In genomic region chr1:74402873-74403272, GRCh38 we compare ENCODE assay signal across 25 cellular contexts.
DNase-seq lines count a peak whose midpoint lies in the region; ATAC-seq, FAIRE-seq and TF ChIP-seq lines count a peak whose summit lies in the region.
"Had no signal": no experiment of that assay in that cellular context is flagged by ENCODE, and none has a peak within 500 bp of the region (broad histone marks: within the 10 kb centered on the region; RNA-seq: fewer than 3 reads in every experiment).

No MANE protein-coding gene starts in this region.

- no peaks in the 10 kb centered on the region for H3K9me1 ChIP-seq in K562 (ENCODE audit: control insufficient read depth, insufficient read depth, low read length)

- H3K9ac ChIP-seq in HepG2 (ENCODE audit: insufficient read depth, low read depth, low read length): no peak overlapping the region
- no peak overlapping the region for H3K9ac ChIP-seq in K562 (ENCODE audit: insufficient read depth in 1 of 2, low read depth in 2 of 2, low read length in 2 of 2)
- H3K9ac ChIP-seq: BLaER1 had no signal

- H3K27ac Mint-ChIP-seq in glutamatergic neuron (ENCODE audit: unreplicated experiment): no peak overlapping the region
- H3K27ac Mint-ChIP-seq: CD14-positive monocyte; CD4-positive, alpha-beta memory T cell; CD4-positive, CD25-positive, alpha-beta regulatory T cell; CD8-positive, alpha-beta memory T cell had no signal

- BruUV-seq in HepG2 (replicated peaks; lab: Mats Ljungman, UMichigan) (no TSS peak), K562 (replicated peaks; lab: Mats Ljungman, UMichigan) (no TSS peak)

- TF ChIP-seq CTCF in HepG2 (CRISPR knock-in tag; IDR thresholded peaks at IDR 0.05) (no peak), right lobe of liver (IDR thresholded peaks at IDR 0.05) (no peak), K562 (IDR thresholded peaks at IDR 0.05 in 2 of 3, conservative IDR thresholded peaks at IDR 0.05 in 1 of 3; ENCODE audit: insufficient read depth in 2 of 3, low read depth in 1 of 3, low read length in 3 of 3) (no peak), glutamatergic neuron (IDR thresholded peaks at IDR 0.05; ENCODE audit: partially characterized antibody, unreplicated experiment) (no peak)

- no peaks in the 10 kb centered on the region for H3K4me1 ChIP-seq in HepG2 (ENCODE audit: insufficient read depth, low read length)
- H3K4me1 ChIP-seq in right lobe of liver: no peaks in the 10 kb centered on the region
- no peaks in the 10 kb centered on the region for H3K4me1 ChIP-seq in K562 (replicated peaks in 1 of 2; ENCODE audit: control insufficient read depth in 2 of 2, insufficient read depth in 2 of 2, low read length in 2 of 2)
- H3K4me1 ChIP-seq: BE2C, BLaER1 had no signal

- POLR2A ChIA-PET in HepG2 (lab: Yijun Ruan, JAX) (no interaction called here), K562 (lab: Yijun Ruan, JAX) (no interaction called here)

- no peak for DNase-seq in HepG2 (ENCODE audit: low spot score)
- no peak for DNase-seq in right lobe of liver
- no peak for DNase-seq in K562 (ENCODE audit: extremely low read depth in 1 of 4, low spot score in 3 of 4)
- no peak for DNase-seq in urothelium cell line (ENCODE audit: low spot score)
- no peak for DNase-seq in glutamatergic neuron
- DNase-seq: ACHN; BE2C; C1 segment of cervical spinal cord; CD4-positive, alpha-beta memory T cell; CD4-positive, CD25-positive, alpha-beta regulatory T cell; CD8-positive, alpha-beta memory T cell; COR-L47; DMS 273 treated with DMSO at 0.1 percent for 48 hours; DMS153; DMS53; DMS79; DND-41; EL; GDM1 had no signal

- no peaks in the 10 kb centered on the region for H3K36me3 Mint-ChIP-seq in glutamatergic neuron (ENCODE audit: unreplicated experiment)
- H3K36me3 Mint-ChIP-seq: CD14-positive monocyte; CD4-positive, alpha-beta memory T cell; CD4-positive, CD25-positive, alpha-beta regulatory T cell; CD8-positive, alpha-beta memory T cell had no signal

- 0% methylated on average over 1 of the region's 1 CpG for WGBS in HepG2 (ENCODE audit: low lambda C conversion rate)
- WGBS in right lobe of liver (ENCODE audit: insufficient coverage, low coverage, low lambda C conversion rate, missing lambda C conversion rate): 29% methylated on average over 1 of the region's 1 CpG
- 0% methylated on average over 1 of the region's 1 CpG for WGBS in K562 (ENCODE audit: insufficient coverage, low coverage, missing lambda C conversion rate)

- H2AFZ ChIP-seq in HepG2 (ENCODE audit: low read length): no peak overlapping the region
- H2AFZ ChIP-seq in K562 (ENCODE audit: low read depth, low read length): no peak overlapping the region

- no peaks in the 10 kb centered on the region for H3K9me3 Mint-ChIP-seq in glutamatergic neuron (ENCODE audit: unreplicated experiment)

- FAIRE-seq in HepG2 (lab: Jason Lieb, UNC) (no peak), K562 (lab: Jason Lieb, UNC) (no peak), urothelium cell line (lab: Jason Lieb, UNC) (no peak)
- FAIRE-seq: GM12878, GM12892, GM18507 had no signal

- no peaks in the 10 kb centered on the region for H4K20me1 ChIP-seq in HepG2 (ENCODE audit: insufficient read depth, low read length)
- H4K20me1 ChIP-seq in K562 (replicated peaks; ENCODE audit: control insufficient read depth, insufficient read depth, low read length): no peaks in the 10 kb centered on the region
- H4K20me1 ChIP-seq: BLaER1 had no signal

- no peaks in the 10 kb centered on the region for H3K4me1 Mint-ChIP-seq in glutamatergic neuron (ENCODE audit: low read depth, unreplicated experiment)
- H3K4me1 Mint-ChIP-seq: CD14-positive monocyte; CD4-positive, alpha-beta memory T cell; CD4-positive, CD25-positive, alpha-beta regulatory T cell; CD8-positive, alpha-beta memory T cell had no signal

- no peak overlapping the region for H3K27ac ChIP-seq in HepG2 (ENCODE audit: extremely low read length, insufficient read depth, low read length)
- no peak overlapping the region for H3K27ac ChIP-seq in right lobe of liver
- no peak overlapping the region for H3K27ac ChIP-seq in K562 (ENCODE audit: extremely low read depth, low read depth, low read length)
- H3K27ac ChIP-seq: 22Rv1, BLaER1 had no signal

- H3K4me2 ChIP-seq in HepG2 (ENCODE audit: low read depth, low read length) (no peak overlapping the region), K562 (ENCODE audit: insufficient read depth, low read length) (no peak overlapping the region)
- H3K4me2 ChIP-seq: BLaER1 had no signal

- TF ChIP-seq EP300 in HepG2 (IDR thresholded peaks at IDR 0.05; ENCODE audit: low read depth in 2 of 2, low read length in 2 of 2) (no peak), HepG2 (CRISPR knock-in tag; IDR thresholded peaks at IDR 0.05; ENCODE audit: borderline replicate concordance) (no peak), K562 (IDR thresholded peaks at IDR 0.05; ENCODE audit: low read length) (no peak)

- H3K36me3 ChIP-seq in HepG2 (replicated peaks in 1 of 2; ENCODE audit: control insufficient read depth in 1 of 2, insufficient read depth in 2 of 2, low read length in 2 of 2): no peaks in the 10 kb centered on the region
- no peaks in the 10 kb centered on the region for H3K36me3 ChIP-seq in right lobe of liver
- no peaks in the 10 kb centered on the region for H3K36me3 ChIP-seq in K562 (ENCODE audit: control insufficient read depth, insufficient read depth, low read length)
- H3K36me3 ChIP-seq: BE2C, BLaER1 had no signal

- CTCF ChIA-PET in HepG2 (lab: Yijun Ruan, JAX; ENCODE audit: low intra/inter-chr PET ratio, low total read pairs) (no interaction called here), K562 (lab: Yijun Ruan, JAX; ENCODE audit: low intra/inter-chr PET ratio) (no interaction called here)

- H3K4me3 ChIP-seq in HepG2 (replicated peaks in 1 of 3; ENCODE audit: insufficient read depth in 1 of 3, low read depth in 2 of 3, low read length in 3 of 3): no peak overlapping the region
- H3K4me3 ChIP-seq in right lobe of liver: no peak overlapping the region
- H3K4me3 ChIP-seq in K562: no peak overlapping the region
- H3K4me3 ChIP-seq: BLaER1, GM12878 had no signal

- no peak for ATAC-seq in HepG2
- no peak for ATAC-seq in right lobe of liver
- no peak for ATAC-seq in K562
- ATAC-seq: GM12878 had no signal

- in situ Hi-C loops in HepG2 (cut with HindIII; ENCODE audit: extremely low pct_ligation_motif_present, low pct_unique_long_range_greater_than_20kb): no loop called here
- in situ Hi-C loops in K562 (cut with MboI): no loop called here

- H3K9me3 ChIP-seq in HepG2 (ENCODE audit: low read length): no peaks in the 10 kb centered on the region
- H3K9me3 ChIP-seq in right lobe of liver: no peaks in the 10 kb centered on the region
- no peaks in the 10 kb centered on the region for H3K9me3 ChIP-seq in K562 (replicated peaks; ENCODE audit: control insufficient read depth, insufficient read depth, low read depth, low read length)
- H3K9me3 ChIP-seq: BE2C, BLaER1 had no signal

- intact Hi-C loops in HepG2 (cut with micrococcal nuclease; ENCODE audit: unreplicated experiment): no loop called here
- intact Hi-C loops in right lobe of liver (cut with DNase I): no loop called here
- intact Hi-C loops in K562 (cut with micrococcal nuclease): no loop called here

- H3K4me3 Mint-ChIP-seq in glutamatergic neuron (ENCODE audit: unreplicated experiment): no peak overlapping the region
- H3K4me3 Mint-ChIP-seq: CD14-positive monocyte; CD4-positive, alpha-beta memory T cell; CD4-positive, CD25-positive, alpha-beta regulatory T cell; CD8-positive, alpha-beta memory T cell had no signal

- TF ChIP-seq RAD21 in HepG2 (CRISPR knock-in tag; IDR thresholded peaks at IDR 0.05) (no peak), K562 (CRISPR knock-in tag; conservative IDR thresholded peaks at IDR 0.05 in 1 of 2, IDR thresholded peaks at IDR 0.05 in 1 of 2) (no peak)

- TF ChIP-seq POLR2A in HepG2 (IDR thresholded peaks at IDR 0.05; ENCODE audit: insufficient read depth in 1 of 2, low read depth in 2 of 2, low read length in 2 of 2) (no peak), right lobe of liver (IDR thresholded peaks at IDR 0.05) (no peak), K562 (conservative IDR thresholded peaks at IDR 0.05) (no peak)

- H3K79me2 ChIP-seq in HepG2 (ENCODE audit: insufficient read depth, low read length): no peaks in the 10 kb centered on the region
- no peaks in the 10 kb centered on the region for H3K79me2 ChIP-seq in K562 (ENCODE audit: control insufficient read depth, insufficient read depth, low read length)

- no peaks in the 10 kb centered on the region for H3K27me3 Mint-ChIP-seq in glutamatergic neuron (ENCODE audit: unreplicated experiment)
- H3K27me3 Mint-ChIP-seq: CD8-positive, alpha-beta memory T cell had no signal

- H3K27me3 ChIP-seq in HepG2 (ENCODE audit: control insufficient read depth in 1 of 2, insufficient read depth in 2 of 2, low read length in 2 of 2): no peaks in the 10 kb centered on the region
- no peaks in the 10 kb centered on the region for H3K27me3 ChIP-seq in right lobe of liver
- H3K27me3 ChIP-seq in K562 (ENCODE audit: control insufficient read depth in 2 of 2, insufficient read depth in 2 of 2, low read length in 2 of 2): no peaks in the 10 kb centered on the region
- H3K27me3 ChIP-seq: BE2C, BLaER1 had no signal

TF ChIP-seq in HepG2, 621 proteins besides CTCF, POLR2A, EP300 and RAD21 (continues in another document):
- TF ChIP-seq MAFF (IDR thresholded peaks at IDR 0.05; ENCODE audit: low read depth, low read length): peak; percentile 73; the same call in 1 of the 2 replicates

TF ChIP-seq in K562, 482 proteins besides CTCF, POLR2A, EP300 and RAD21:
- no peak for TF ChIP-seq MCM7 (IDR thresholded peaks at IDR 0.05)
- TF ChIP-seq KDM2B (CRISPR knock-in tag; IDR thresholded peaks at IDR 0.05): no peak
- peak; percentile 10; the same call in 1 of the 2 replicates for TF ChIP-seq C11orf30 (IDR thresholded peaks at IDR 0.05; ENCODE audit: low read depth)
- peak; percentile 53; the same call in 1 of the 2 replicates for TF ChIP-seq ZNF316 (IDR thresholded peaks at IDR 0.05)
- TF ChIP-seq SAP30 (IDR thresholded peaks at IDR 0.05; ENCODE audit: borderline replicate concordance, insufficient read depth, low read depth, low read length, poor library complexity, severe bottlenecking): no peak
- TF ChIP-seq MAFF (IDR thresholded peaks at IDR 0.05; ENCODE audit: low read length): peak; percentile 9; the same call in 1 of the 2 replicates
- TF ChIP-seq MAFK (IDR thresholded peaks at IDR 0.05; ENCODE audit: low read length): peak; percentile 57; the same call in 1 of the 2 replicates

Comparison
In these comparisons a context has a peak if more than half of its experiments do, and no peak if none do; other contexts are left out.
1. Of the 241 proteins assayed by ChIP-seq in both HepG2 and K562: peak only in HepG2: none; only in K562: none; in both: MAFF and MAFK; in neither: 239.